In the genomic region with DNA sequence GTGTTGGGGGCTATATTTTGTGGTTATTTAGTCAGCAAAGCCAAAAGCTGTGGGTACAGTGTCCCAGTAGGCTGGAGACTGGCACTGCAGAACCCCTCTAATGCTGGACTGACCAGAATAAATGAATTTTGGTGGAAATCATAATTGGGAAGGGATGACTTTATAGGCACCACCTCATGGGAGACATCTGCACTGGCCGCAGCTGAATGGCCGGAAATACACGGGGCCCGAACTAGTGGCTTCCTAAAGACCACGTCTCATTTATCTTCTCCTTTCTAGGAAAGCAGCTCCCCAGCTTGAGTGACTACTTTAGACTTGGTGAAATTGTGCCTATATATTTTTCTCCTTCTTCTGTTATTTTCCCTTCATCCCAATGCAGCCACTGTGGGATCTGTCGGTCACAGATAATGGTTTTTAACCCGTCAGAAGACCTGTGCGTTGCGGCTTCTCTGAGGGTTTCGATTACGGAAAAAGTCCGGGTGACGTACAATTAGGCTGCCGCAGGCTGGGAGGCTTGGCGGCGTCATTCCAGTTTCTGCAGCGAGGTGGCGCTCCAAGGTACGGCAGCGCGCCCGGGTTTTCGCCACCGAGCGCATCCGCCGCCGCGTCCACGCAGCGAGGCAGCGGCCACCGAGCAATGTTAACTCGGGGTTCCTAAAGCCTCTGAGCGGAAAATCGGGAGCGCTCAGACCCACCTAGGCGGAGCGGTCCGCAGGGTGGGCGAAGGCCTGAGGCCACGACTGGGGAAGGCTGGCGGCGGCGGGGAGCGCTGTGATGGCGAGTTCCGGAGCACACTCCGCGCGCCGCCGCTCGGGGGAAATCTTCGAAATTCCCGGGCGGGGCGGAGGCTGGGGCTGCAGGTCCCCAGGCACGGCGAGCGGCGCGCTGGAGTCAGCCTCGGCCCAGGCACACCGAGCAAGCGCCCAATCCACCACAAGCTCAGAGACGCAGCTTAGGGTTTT, we compare ENCODE assay signal across 1 cellular context.
TF ChIP-seq lines count a peak whose summit lies in the region.

No MANE protein-coding gene starts in this region.

TF ChIP-seq in HepG2, 621 proteins besides CTCF, POLR2A, EP300 and RAD21 (continued from another document and continues in another):
- TF ChIP-seq, protein P1, sequence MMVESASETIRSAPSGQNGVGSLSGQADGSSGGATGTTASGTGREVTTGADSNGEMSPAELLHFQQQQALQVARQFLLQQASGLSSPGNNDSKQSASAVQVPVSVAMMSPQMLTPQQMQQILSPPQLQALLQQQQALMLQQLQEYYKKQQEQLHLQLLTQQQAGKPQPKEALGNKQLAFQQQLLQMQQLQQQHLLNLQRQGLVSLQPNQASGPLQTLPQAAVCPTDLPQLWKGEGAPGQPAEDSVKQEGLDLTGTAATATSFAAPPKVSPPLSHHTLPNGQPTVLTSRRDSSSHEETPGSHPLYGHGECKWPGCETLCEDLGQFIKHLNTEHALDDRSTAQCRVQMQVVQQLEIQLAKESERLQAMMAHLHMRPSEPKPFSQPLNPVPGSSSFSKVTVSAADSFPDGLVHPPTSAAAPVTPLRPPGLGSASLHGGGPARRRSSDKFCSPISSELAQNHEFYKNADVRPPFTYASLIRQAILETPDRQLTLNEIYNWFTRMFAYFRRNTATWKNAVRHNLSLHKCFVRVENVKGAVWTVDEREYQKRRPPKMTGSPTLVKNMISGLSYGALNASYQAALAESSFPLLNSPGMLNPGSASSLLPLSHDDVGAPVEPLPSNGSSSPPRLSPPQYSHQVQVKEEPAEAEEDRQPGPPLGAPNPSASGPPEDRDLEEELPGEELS (CRISPR knock-in tag; IDR thresholded peaks at IDR 0.05): no peak
- TF ChIP-seq ZNF253 (CRISPR knock-in tag; IDR thresholded peaks at IDR 0.05; ENCODE audit: borderline replicate concordance) (no peak), MBNL3 (CRISPR knock-in tag; conservative IDR thresholded peaks at IDR 0.05) (no peak), ZFP36 (IDR thresholded peaks at IDR 0.05; ENCODE audit: borderline replicate concordance, low read depth, low read length, partially characterized antibody) (no peak), NCOR1 (IDR thresholded peaks at IDR 0.05; ENCODE audit: borderline replicate concordance, low read length) (no peak), ZBTB42 (CRISPR knock-in tag; IDR thresholded peaks at IDR 0.05) (0 out of 2 replicates have a peak, but pooled peaks have one; percentile 58), FOXJ3 (CRISPR knock-in tag; IDR thresholded peaks at IDR 0.05; ENCODE audit: borderline replicate concordance) (peak; percentile 22; the same call in 1 of the 2 replicates), NAIF1 (CRISPR knock-in tag; IDR thresholded peaks at IDR 0.05; ENCODE audit: borderline replicate concordance) (no peak), SRSF9 (IDR thresholded peaks at IDR 0.05; ENCODE audit: borderline replicate concordance, insufficient read depth, low read depth, low read length, poor library complexity, severe bottlenecking) (no peak), SP2 (CRISPR knock-in tag; IDR thresholded peaks at IDR 0.05) (no peak), ZNF558 (CRISPR knock-in tag; IDR thresholded peaks at IDR 0.05; ENCODE audit: borderline replicate concordance) (peak; percentile 74; the same call in 1 of the 2 replicates), FOXA3 (CRISPR knock-in tag; IDR thresholded peaks at IDR 0.05) (peak; percentile 40; the same call in 1 of the 2 replicates), THAP11 (CRISPR knock-in tag; IDR thresholded peaks at IDR 0.05) (peak; percentile 30; the same call in 1 of the 2 replicates), FOXK2 (IDR thresholded peaks at IDR 0.05) (no peak), ZNF607 (CRISPR knock-in tag; IDR thresholded peaks at IDR 0.05; ENCODE audit: borderline replicate concordance) (no peak; the same call in 1 of the 2 replicates), MAFK (conservative IDR thresholded peaks at IDR 0.05 in 1 of 2, IDR thresholded peaks at IDR 0.05 in 1 of 2; ENCODE audit: low read length in 2 of 2) (no peak), ZNF562 (CRISPR knock-in tag; IDR thresholded peaks at IDR 0.05; ENCODE audit: borderline replicate concordance) (no peak), HNF4A (CRISPR knock-in tag; IDR thresholded peaks at IDR 0.05) (0 out of 2 replicates have a peak, but pooled peaks have one; percentile 6), TCF7L2 (IDR thresholded peaks at IDR 0.05; ENCODE audit: low read depth, low read length) (no peak), ZNF883 (CRISPR knock-in tag; IDR thresholded peaks at IDR 0.05; ENCODE audit: not compliant biosample characterization) (no peak), RAD51 (IDR thresholded peaks at IDR 0.05; ENCODE audit: borderline replicate concordance) (no peak), ZNF572 (CRISPR knock-in tag; IDR thresholded peaks at IDR 0.05) (no peak), EZH2 (conservative IDR thresholded peaks at IDR 0.05; ENCODE audit: low read depth, low read length) (no peak), SMAD9 (CRISPR knock-in tag; IDR thresholded peaks at IDR 0.05) (no peak)
- TF ChIP-seq, protein P2, sequence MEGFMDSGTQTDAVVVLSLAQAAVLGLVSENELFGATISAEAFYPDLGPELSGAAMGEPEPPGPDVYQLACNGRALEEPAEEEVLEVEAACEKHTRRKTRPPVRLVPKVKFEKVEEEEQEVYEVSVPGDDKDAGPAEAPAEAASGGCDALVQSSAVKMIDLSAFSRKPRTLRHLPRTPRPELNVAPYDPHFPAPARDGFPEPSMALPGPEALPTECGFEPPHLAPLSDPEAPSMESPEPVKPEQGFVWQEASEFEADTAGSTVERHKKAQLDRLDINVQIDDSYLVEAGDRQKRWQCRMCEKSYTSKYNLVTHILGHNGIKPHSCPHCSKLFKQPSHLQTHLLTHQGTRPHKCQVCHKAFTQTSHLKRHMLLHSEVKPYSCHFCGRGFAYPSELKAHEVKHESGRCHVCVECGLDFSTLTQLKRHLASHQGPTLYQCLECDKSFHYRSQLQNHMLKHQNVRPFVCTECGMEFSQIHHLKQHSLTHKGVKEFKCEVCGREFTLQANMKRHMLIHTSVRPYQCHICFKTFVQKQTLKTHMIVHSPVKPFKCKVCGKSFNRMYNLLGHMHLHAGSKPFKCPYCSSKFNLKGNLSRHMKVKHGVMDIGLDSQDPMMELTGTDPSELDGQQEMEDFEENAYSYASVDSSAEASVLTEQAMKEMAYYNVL (CRISPR knock-in tag; IDR thresholded peaks at IDR 0.05; ENCODE audit: borderline replicate concordance): peak; percentile 34; the same call in 1 of the 2 replicates
- TF ChIP-seq, protein P3, sequence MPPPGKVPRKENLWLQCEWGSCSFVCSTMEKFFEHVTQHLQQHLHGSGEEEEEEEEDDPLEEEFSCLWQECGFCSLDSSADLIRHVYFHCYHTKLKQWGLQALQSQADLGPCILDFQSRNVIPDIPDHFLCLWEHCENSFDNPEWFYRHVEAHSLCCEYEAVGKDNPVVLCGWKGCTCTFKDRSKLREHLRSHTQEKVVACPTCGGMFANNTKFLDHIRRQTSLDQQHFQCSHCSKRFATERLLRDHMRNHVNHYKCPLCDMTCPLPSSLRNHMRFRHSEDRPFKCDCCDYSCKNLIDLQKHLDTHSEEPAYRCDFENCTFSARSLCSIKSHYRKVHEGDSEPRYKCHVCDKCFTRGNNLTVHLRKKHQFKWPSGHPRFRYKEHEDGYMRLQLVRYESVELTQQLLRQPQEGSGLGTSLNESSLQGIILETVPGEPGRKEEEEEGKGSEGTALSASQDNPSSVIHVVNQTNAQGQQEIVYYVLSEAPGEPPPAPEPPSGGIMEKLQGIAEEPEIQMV (CRISPR knock-in tag; IDR thresholded peaks at IDR 0.05; ENCODE audit: low read depth): no peak
- TF ChIP-seq, protein P4, sequence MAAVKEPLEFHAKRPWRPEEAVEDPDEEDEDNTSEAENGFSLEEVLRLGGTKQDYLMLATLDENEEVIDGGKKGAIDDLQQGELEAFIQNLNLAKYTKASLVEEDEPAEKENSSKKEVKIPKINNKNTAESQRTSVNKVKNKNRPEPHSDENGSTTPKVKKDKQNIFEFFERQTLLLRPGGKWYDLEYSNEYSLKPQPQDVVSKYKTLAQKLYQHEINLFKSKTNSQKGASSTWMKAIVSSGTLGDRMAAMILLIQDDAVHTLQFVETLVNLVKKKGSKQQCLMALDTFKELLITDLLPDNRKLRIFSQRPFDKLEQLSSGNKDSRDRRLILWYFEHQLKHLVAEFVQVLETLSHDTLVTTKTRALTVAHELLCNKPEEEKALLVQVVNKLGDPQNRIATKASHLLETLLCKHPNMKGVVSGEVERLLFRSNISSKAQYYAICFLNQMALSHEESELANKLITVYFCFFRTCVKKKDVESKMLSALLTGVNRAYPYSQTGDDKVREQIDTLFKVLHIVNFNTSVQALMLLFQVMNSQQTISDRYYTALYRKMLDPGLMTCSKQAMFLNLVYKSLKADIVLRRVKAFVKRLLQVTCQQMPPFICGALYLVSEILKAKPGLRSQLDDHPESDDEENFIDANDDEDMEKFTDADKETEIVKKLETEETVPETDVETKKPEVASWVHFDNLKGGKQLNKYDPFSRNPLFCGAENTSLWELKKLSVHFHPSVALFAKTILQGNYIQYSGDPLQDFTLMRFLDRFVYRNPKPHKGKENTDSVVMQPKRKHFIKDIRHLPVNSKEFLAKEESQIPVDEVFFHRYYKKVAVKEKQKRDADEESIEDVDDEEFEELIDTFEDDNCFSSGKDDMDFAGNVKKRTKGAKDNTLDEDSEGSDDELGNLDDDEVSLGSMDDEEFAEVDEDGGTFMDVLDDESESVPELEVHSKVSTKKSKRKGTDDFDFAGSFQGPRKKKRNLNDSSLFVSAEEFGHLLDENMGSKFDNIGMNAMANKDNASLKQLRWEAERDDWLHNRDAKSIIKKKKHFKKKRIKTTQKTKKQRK (IDR thresholded peaks at IDR 0.05; ENCODE audit: low read length): no peak
- TF ChIP-seq, protein P5, sequence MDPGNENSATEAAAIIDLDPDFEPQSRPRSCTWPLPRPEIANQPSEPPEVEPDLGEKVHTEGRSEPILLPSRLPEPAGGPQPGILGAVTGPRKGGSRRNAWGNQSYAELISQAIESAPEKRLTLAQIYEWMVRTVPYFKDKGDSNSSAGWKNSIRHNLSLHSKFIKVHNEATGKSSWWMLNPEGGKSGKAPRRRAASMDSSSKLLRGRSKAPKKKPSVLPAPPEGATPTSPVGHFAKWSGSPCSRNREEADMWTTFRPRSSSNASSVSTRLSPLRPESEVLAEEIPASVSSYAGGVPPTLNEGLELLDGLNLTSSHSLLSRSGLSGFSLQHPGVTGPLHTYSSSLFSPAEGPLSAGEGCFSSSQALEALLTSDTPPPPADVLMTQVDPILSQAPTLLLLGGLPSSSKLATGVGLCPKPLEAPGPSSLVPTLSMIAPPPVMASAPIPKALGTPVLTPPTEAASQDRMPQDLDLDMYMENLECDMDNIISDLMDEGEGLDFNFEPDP (CRISPR knock-in tag; conservative IDR thresholded peaks at IDR 0.05): no peak
- TF ChIP-seq, protein P6, sequence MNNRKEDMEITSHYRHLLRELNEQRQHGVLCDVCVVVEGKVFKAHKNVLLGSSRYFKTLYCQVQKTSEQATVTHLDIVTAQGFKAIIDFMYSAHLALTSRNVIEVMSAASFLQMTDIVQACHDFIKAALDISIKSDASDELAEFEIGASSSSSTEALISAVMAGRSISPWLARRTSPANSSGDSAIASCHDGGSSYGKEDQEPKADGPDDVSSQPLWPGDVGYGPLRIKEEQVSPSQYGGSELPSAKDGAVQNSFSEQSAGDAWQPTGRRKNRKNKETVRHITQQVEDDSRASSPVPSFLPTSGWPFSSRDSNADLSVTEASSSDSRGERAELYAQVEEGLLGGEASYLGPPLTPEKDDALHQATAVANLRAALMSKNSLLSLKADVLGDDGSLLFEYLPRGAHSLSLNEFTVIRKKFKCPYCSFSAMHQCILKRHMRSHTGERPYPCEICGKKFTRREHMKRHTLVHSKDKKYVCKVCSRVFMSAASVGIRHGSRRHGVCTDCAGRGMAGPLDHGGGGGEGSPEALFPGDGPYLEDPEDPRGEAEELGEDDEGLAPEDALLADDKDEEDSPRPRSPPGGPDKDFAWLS (CRISPR knock-in tag; IDR thresholded peaks at IDR 0.05; ENCODE audit: borderline replicate concordance): no peak
- TF ChIP-seq, protein P7, sequence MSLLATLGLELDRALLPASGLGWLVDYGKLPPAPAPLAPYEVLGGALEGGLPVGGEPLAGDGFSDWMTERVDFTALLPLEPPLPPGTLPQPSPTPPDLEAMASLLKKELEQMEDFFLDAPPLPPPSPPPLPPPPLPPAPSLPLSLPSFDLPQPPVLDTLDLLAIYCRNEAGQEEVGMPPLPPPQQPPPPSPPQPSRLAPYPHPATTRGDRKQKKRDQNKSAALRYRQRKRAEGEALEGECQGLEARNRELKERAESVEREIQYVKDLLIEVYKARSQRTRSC (CRISPR knock-in tag; IDR thresholded peaks at IDR 0.05; ENCODE audit: low read depth): no peak
- TF ChIP-seq, protein P8, sequence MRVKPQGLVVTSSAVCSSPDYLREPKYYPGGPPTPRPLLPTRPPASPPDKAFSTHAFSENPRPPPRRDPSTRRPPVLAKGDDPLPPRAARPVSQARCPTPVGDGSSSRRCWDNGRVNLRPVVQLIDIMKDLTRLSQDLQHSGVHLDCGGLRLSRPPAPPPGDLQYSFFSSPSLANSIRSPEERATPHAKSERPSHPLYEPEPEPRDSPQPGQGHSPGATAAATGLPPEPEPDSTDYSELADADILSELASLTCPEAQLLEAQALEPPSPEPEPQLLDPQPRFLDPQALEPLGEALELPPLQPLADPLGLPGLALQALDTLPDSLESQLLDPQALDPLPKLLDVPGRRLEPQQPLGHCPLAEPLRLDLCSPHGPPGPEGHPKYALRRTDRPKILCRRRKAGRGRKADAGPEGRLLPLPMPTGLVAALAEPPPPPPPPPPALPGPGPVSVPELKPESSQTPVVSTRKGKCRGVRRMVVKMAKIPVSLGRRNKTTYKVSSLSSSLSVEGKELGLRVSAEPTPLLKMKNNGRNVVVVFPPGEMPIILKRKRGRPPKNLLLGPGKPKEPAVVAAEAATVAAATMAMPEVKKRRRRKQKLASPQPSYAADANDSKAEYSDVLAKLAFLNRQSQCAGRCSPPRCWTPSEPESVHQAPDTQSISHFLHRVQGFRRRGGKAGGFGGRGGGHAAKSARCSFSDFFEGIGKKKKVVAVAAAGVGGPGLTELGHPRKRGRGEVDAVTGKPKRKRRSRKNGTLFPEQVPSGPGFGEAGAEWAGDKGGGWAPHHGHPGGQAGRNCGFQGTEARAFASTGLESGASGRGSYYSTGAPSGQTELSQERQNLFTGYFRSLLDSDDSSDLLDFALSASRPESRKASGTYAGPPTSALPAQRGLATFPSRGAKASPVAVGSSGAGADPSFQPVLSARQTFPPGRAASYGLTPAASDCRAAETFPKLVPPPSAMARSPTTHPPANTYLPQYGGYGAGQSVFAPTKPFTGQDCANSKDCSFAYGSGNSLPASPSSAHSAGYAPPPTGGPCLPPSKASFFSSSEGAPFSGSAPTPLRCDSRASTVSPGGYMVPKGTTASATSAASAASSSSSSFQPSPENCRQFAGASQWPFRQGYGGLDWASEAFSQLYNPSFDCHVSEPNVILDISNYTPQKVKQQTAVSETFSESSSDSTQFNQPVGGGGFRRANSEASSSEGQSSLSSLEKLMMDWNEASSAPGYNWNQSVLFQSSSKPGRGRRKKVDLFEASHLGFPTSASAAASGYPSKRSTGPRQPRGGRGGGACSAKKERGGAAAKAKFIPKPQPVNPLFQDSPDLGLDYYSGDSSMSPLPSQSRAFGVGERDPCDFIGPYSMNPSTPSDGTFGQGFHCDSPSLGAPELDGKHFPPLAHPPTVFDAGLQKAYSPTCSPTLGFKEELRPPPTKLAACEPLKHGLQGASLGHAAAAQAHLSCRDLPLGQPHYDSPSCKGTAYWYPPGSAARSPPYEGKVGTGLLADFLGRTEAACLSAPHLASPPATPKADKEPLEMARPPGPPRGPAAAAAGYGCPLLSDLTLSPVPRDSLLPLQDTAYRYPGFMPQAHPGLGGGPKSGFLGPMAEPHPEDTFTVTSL (CRISPR knock-in tag; IDR thresholded peaks at IDR 0.05; ENCODE audit: borderline replicate concordance): no peak
- TF ChIP-seq, protein P9, sequence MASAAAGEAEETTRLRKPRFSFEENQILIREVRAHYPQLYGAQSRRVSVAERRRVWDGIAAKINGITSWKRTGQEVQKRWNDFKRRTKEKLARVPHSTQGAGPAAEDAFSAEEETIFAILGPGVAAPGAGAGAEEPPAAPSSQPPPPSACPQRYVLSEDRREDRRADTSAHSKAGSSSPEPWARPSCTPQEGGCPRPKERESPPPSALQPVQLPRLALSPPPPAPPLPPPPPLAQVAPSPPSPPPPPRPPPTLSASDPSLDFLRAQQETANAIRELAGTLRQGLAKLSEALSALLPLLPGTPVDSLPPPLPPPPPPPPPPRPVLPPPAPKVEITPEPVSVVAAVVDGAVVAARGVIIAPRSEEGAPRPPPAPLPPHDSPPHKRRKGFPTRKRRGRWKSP (CRISPR knock-in tag; IDR thresholded peaks at IDR 0.05): peak; percentile 93
